Comparison of ENCODE assay signal across 9 cellular contexts in the genomic region with DNA sequence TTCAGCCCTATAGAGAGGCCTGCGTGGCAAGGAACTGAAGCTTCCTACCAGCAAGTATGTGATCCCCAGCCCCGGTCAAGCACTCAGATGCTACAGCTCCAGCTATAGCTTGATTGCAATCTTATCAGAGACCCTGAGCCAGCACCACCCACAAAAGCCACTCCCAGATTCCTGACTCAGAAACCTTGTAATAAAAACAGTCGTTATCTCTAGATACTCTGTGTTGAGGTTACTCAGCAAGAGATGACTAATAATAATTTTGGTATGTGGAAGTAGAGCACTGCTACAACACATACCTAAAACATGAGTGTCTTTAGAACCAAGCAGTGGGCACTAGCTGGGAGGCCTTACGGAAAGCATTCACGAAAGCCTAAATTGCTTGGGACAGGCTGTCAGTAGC.
A peak's percentile ranks its signal among the peaks of the same experiment; 100 is the strongest.
DNase-seq lines count a peak whose midpoint lies in the region; ATAC-seq and TF ChIP-seq lines count a peak whose summit lies in the region.
"Had no signal": no experiment of that assay in that cellular context is flagged by ENCODE, and none has a peak within 500 bp of the region (broad histone marks: within the 10 kb centered on the region; RNA-seq: fewer than 3 reads in every experiment).

No MANE protein-coding gene starts in this region.

- H3K27me3 Mint-ChIP-seq in activated naive CD4-positive, alpha-beta T cell treated with anti-CD3 and anti-CD28 coated beads for 36 hours (ENCODE audit: low read depth) = no peaks in the 10 kb centered on the region
- H3K27me3 Mint-ChIP-seq in activated naive CD4-positive, alpha-beta T cell treated with anti-CD3 and anti-CD28 coated beads, Interleukin-2, amount 10 ng/mL, durations not matched to agents 7 days and 5 days = peaks cover 7% of the 10 kb centered on the region
- no peaks in the 10 kb centered on the region for H3K27me3 Mint-ChIP-seq in activated T-cell treated with anti-CD3 and anti-CD28 coated beads, Interleukin-2, amount 50 U/mL, for 4 hours (ENCODE audit: low read depth)

- intact Hi-C loops in activated naive CD4-positive, alpha-beta T cell treated with anti-CD3 and anti-CD28 coated beads for 36 hours (cut with micrococcal nuclease) = loop anchor here (2.0 kb wide), 1 partner anchor 108 kb away; no protein-coding TSS in a partner anchor
- intact Hi-C loops in lower lobe of right lung (cut with DNase I) = no loop called here

- H3K4me3 ChIP-seq in lower lobe of right lung = no peak overlapping the region

- H3K36me3 ChIP-seq in lower lobe of right lung = no peaks in the 10 kb centered on the region

- no peaks in the 10 kb centered on the region for H3K27me3 ChIP-seq in lower lobe of right lung (ENCODE audit: low read depth)

- H3K9me3 ChIP-seq in lower lobe of right lung = no peaks in the 10 kb centered on the region

- H3K36me3 Mint-ChIP-seq in activated naive CD4-positive, alpha-beta T cell treated with anti-CD3 and anti-CD28 coated beads for 36 hours (ENCODE audit: low read depth) = no peaks in the 10 kb centered on the region
- H3K36me3 Mint-ChIP-seq in activated naive CD4-positive, alpha-beta T cell treated with anti-CD3 and anti-CD28 coated beads, Interleukin-2, amount 10 ng/mL, durations not matched to agents 7 days and 5 days = peaks cover 5% of the 10 kb centered on the region
- H3K36me3 Mint-ChIP-seq in activated T-cell treated with anti-CD3 and anti-CD28 coated beads, Interleukin-2, amount 50 U/mL, for 4 hours (ENCODE audit: insufficient read depth) = no peaks in the 10 kb centered on the region

- TF ChIP-seq CTCF in lower lobe of right lung (IDR thresholded peaks at IDR 0.05) = no peak

- H3K9me3 Mint-ChIP-seq in activated naive CD4-positive, alpha-beta T cell treated with anti-CD3 and anti-CD28 coated beads for 36 hours = no peaks in the 10 kb centered on the region
- H3K9me3 Mint-ChIP-seq in activated naive CD4-positive, alpha-beta T cell treated with anti-CD3 and anti-CD28 coated beads, Interleukin-2, amount 10 ng/mL, durations not matched to agents 7 days and 5 days = peaks cover 9% of the 10 kb centered on the region
- H3K9me3 Mint-ChIP-seq in activated T-cell treated with anti-CD3 and anti-CD28 coated beads, Interleukin-2, amount 50 U/mL, for 4 hours = no peaks in the 10 kb centered on the region

- no peaks in the 10 kb centered on the region for H3K4me1 ChIP-seq in lower lobe of right lung

- H3K4me1 Mint-ChIP-seq in activated naive CD4-positive, alpha-beta T cell treated with anti-CD3 and anti-CD28 coated beads for 36 hours (ENCODE audit: low read depth) = peaks cover 38% of the 10 kb centered on the region
- peaks cover 21% of the 10 kb centered on the region for H3K4me1 Mint-ChIP-seq in activated naive CD4-positive, alpha-beta T cell treated with anti-CD3 and anti-CD28 coated beads, Interleukin-2, amount 10 ng/mL, durations not matched to agents 7 days and 5 days
- H3K4me1 Mint-ChIP-seq in activated T-cell treated with anti-CD3 and anti-CD28 coated beads, Interleukin-2, amount 50 U/mL, for 4 hours (ENCODE audit: low read depth) = peaks cover 35% of the 10 kb centered on the region

- ATAC-seq in activated T-cell treated with anti-CD3 and anti-CD28 coated beads, Interleukin-2, amount 50 U/mL, for 4 hours = peak; percentile 89 to 94
- ATAC-seq in GM21526 (IDR thresholded peaks at IDR 0.05; ENCODE audit: low FRiP score, unreplicated experiment) (no peak), lower lobe of right lung (no peak), HG02852 (IDR thresholded peaks at IDR 0.05; ENCODE audit: unreplicated experiment) (no peak)

- peak overlapping the region; percentile 33 for H3K27ac Mint-ChIP-seq in activated naive CD4-positive, alpha-beta T cell treated with anti-CD3 and anti-CD28 coated beads for 36 hours
- no peak overlapping the region for H3K27ac Mint-ChIP-seq in activated naive CD4-positive, alpha-beta T cell treated with anti-CD3 and anti-CD28 coated beads, Interleukin-2, amount 10 ng/mL, durations not matched to agents 7 days and 5 days

- CTCF ChIA-PET in activated naive CD4-positive, alpha-beta T cell treated with anti-CD3 and anti-CD28 coated beads for 36 hours (lab: Charles Lee) = no interaction called here
- CTCF ChIA-PET in activated naive CD4-positive, alpha-beta T cell treated with anti-CD3 and anti-CD28 coated beads, Interleukin-2, amount 10 ng/mL, durations not matched to agents 7 days and 5 days (lab: Charles Lee) = no interaction called here

- H3K27ac ChIP-seq in lower lobe of right lung = no peak overlapping the region

- H3K4me3 Mint-ChIP-seq in activated naive CD4-positive, alpha-beta T cell treated with anti-CD3 and anti-CD28 coated beads for 36 hours = no peak overlapping the region
- H3K4me3 Mint-ChIP-seq in activated naive CD4-positive, alpha-beta T cell treated with anti-CD3 and anti-CD28 coated beads, Interleukin-2, amount 10 ng/mL, durations not matched to agents 7 days and 5 days = no peak overlapping the region
- no peak overlapping the region for H3K4me3 Mint-ChIP-seq in activated T-cell treated with anti-CD3 and anti-CD28 coated beads, Interleukin-2, amount 50 U/mL, for 4 hours

- DNase-seq in activated naive CD4-positive, alpha-beta T cell treated with anti-CD3 and anti-CD28 coated beads for 36 hours = peak; percentile 43
- no peak for DNase-seq in activated naive CD4-positive, alpha-beta T cell treated with anti-CD3 and anti-CD28 coated beads, Interleukin-2, amount 10 ng/mL, durations not matched to agents 7 days and 5 days
- no peak for DNase-seq in activated T-cell treated with anti-CD3 and anti-CD28 coated beads, Interleukin-2, amount 50 U/mL, for 4 hours
- peak; percentile 93 for DNase-seq in iris pigment epithelial cell (ENCODE audit: low read depth)
- no peak for DNase-seq in NCI-H1694 treated with DMSO at 0.1 percent for 48 hours (lab: John Stamatoyannopoulos, UW)
- DNase-seq in lower lobe of right lung = no peak
- DNase-seq: glutamatergic neuron had no signal

Comparison
In these comparisons a context has a peak if more than half of its experiments do, and no peak if none do; other contexts are left out.
1. DNase-seq: peak in activated naive CD4-positive, alpha-beta T cell treated with anti-CD3 and anti-CD28 coated beads for 36 hours (single experiment) and iris pigment epithelial cell (single experiment); none in activated naive CD4-positive, alpha-beta T cell treated with anti-CD3 and anti-CD28 coated beads, Interleukin-2, amount 10 ng/mL, durations not matched to agents 7 days and 5 days (single experiment), activated T-cell treated with anti-CD3 and anti-CD28 coated beads, Interleukin-2, amount 50 U/mL, for 4 hours (single experiment), NCI-H1694 treated with DMSO at 0.1 percent for 48 hours (single experiment) and lower lobe of right lung (single experiment).
2. ATAC-seq: peak in activated T-cell treated with anti-CD3 and anti-CD28 coated beads, Interleukin-2, amount 50 U/mL, for 4 hours (2 of 2); none in GM21526 (single experiment), lower lobe of right lung (0 of 2) and HG02852 (single experiment).